In the genomic region with DNA sequence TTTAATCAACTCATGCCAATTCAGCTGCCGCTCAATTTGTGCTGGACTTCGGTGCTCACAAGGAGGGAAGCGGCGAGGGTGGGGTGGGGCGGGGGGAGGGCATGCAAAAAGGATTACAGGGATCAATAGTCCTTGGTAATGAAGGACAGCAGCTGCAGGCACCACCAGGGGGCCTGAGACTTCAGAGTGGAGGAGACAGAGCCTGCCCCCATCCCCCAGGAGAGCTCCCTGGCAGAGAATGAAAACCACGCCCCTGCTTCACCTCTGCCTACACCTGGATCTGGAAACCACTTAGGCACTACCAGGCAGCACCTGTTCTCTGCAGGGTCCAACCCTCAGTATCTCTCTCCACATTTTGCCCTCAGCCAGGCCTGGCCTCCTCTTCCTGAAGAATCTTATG, we compare ENCODE assay signal across 16 cellular contexts.
DNase-seq lines count a peak whose midpoint lies in the region; ATAC-seq and TF ChIP-seq lines count a peak whose summit lies in the region.
"Had no signal": no experiment of that assay in that cellular context is flagged by ENCODE, and none has a peak within 500 bp of the region (broad histone marks: within the 10 kb centered on the region; RNA-seq: fewer than 3 reads in every experiment).

No MANE protein-coding gene starts in this region.

- H3K9me3 ChIP-seq in Caco-2 (no peaks in the 10 kb centered on the region), osteoblast (ENCODE audit: low read depth, low read length) (no peaks in the 10 kb centered on the region)

- no peak for TF ChIP-seq CTCF in Caco-2 (IDR thresholded peaks at IDR 0.05; ENCODE audit: insufficient read depth in 1 of 2, low read depth in 1 of 2, low read length in 1 of 2, severe bottlenecking in 1 of 2, unreplicated experiment in 1 of 2)
- TF ChIP-seq CTCF in glutamatergic neuron (IDR thresholded peaks at IDR 0.05; ENCODE audit: partially characterized antibody, unreplicated experiment): peak; percentile 63
- TF ChIP-seq CTCF in osteoblast (IDR thresholded peaks at IDR 0.05; ENCODE audit: extremely low read depth, low read depth, low read length): no peak

- no peak overlapping the region for H3K27ac Mint-ChIP-seq in Caco-2 (ENCODE audit: unreplicated experiment)
- peak overlapping the region; percentile 66 for H3K27ac Mint-ChIP-seq in glutamatergic neuron (ENCODE audit: unreplicated experiment)
- no peak overlapping the region for H3K27ac Mint-ChIP-seq in activated T-helper 2 cell treated with anti-CD3 and anti-CD28 coated beads, Interferon-gamma antibody, Interleukin-2, Interleukin-4, amounts not matched to agents 10 μg/mL and 5 μg/mL and 100 μg/mL, durations not matched to agents 14 hours and 24 hours and 36 hours
- H3K27ac Mint-ChIP-seq: activated CD8-positive, alpha-beta memory T cell treated with anti-CD3 and anti-CD28 coated beads, Interleukin-2, amount 10 ng/mL, durations not matched to agents 7 days and 5 days; activated naive CD4-positive, alpha-beta T cell treated with anti-CD3 and anti-CD28 coated beads, Interleukin-2, amount 50 U/mL, for 24 hours; effector memory CD8-positive, alpha-beta T cell; naive B cell; stimulated activated memory B cell treated with anti-CD40 and anti-IgM and Interleukin-4, amounts not matched to agents 10 μg/mL and 1 μg/mL and 100 μg/mL, for 72 hours had no signal

- no peak overlapping the region for H3K27ac ChIP-seq in osteoblast (ENCODE audit: low read depth, low read length)
- H3K27ac ChIP-seq: cardiac muscle cell had no signal

- H3K4me1 ChIP-seq in Caco-2: no peaks in the 10 kb centered on the region
- no peaks in the 10 kb centered on the region for H3K4me1 ChIP-seq in osteoblast (ENCODE audit: insufficient read depth, low read length)

- DNase-seq in Caco-2 (peak; percentile 21 to 35), NCI-H1105 treated with DMSO at 0.1 percent for 48 hours (lab: John Stamatoyannopoulos, UW) (peak; percentile 38), NCI-H82 treated with DMSO at 0.1 percent for 48 hours (lab: John Stamatoyannopoulos, UW; ENCODE audit: unreplicated experiment) (peak; percentile 68), glutamatergic neuron (peak; percentile 76), osteoblast (ENCODE audit: insufficient read length, low spot score, missing footprints) (no peak), T-helper 9 cell (no peak)
- DNase-seq in activated T-helper 2 cell treated with anti-CD3 and anti-CD28 coated beads, Interferon-gamma antibody, Interleukin-2, Interleukin-4, amounts not matched to agents 10 μg/mL and 5 μg/mL and 100 μg/mL, durations not matched to agents 14 hours and 24 hours and 36 hours (ENCODE audit: low spot score): no peak
- DNase-seq: activated CD8-positive, alpha-beta memory T cell treated with anti-CD3 and anti-CD28 coated beads, Interleukin-2, amount 10 ng/mL, durations not matched to agents 7 days and 5 days; effector memory CD8-positive, alpha-beta T cell; naive B cell; stimulated activated CD4-positive, alpha-beta T cell treated with anti-CD3 and anti-CD28 coated beads, Interleukin-4, amount 100 ng/mL, for 1 hour had no signal

- intact Hi-C loops in Caco-2 (cut with micrococcal nuclease; ENCODE audit: unreplicated experiment): no loop called here
- intact Hi-C loops in activated T-helper 2 cell treated with anti-CD3 and anti-CD28 coated beads, Interferon-gamma antibody, Interleukin-2, Interleukin-4, amounts not matched to agents 10 μg/mL and 5 μg/mL and 100 μg/mL, durations not matched to agents 14 hours and 24 hours and 36 hours (cut with micrococcal nuclease): no loop called here

- H3K4me1 Mint-ChIP-seq in Caco-2 (ENCODE audit: low read depth, unreplicated experiment): no peaks in the 10 kb centered on the region
- peaks cover 18% of the 10 kb centered on the region for H3K4me1 Mint-ChIP-seq in glutamatergic neuron (ENCODE audit: low read depth, unreplicated experiment)
- no peaks in the 10 kb centered on the region for H3K4me1 Mint-ChIP-seq in activated T-helper 2 cell treated with anti-CD3 and anti-CD28 coated beads, Interferon-gamma antibody, Interleukin-2, Interleukin-4, amounts not matched to agents 10 μg/mL and 5 μg/mL and 100 μg/mL, durations not matched to agents 14 hours and 24 hours and 36 hours (ENCODE audit: low read depth)
- H3K4me1 Mint-ChIP-seq: activated CD8-positive, alpha-beta memory T cell treated with anti-CD3 and anti-CD28 coated beads, Interleukin-2, amount 10 ng/mL, durations not matched to agents 7 days and 5 days; activated naive CD4-positive, alpha-beta T cell treated with anti-CD3 and anti-CD28 coated beads, Interleukin-2, amount 50 U/mL, for 24 hours; naive B cell; stimulated activated memory B cell treated with anti-CD40 and anti-IgM and Interleukin-4, amounts not matched to agents 10 μg/mL and 1 μg/mL and 100 μg/mL, for 72 hours had no signal

- H4K20me1 ChIP-seq in osteoblast (ENCODE audit: insufficient read depth, low read length): no peaks in the 10 kb centered on the region

- BruUV-seq in Caco-2 (replicated peaks; lab: Mats Ljungman, UMichigan): no TSS peak

- H3K4me3 Mint-ChIP-seq in Caco-2 (ENCODE audit: unreplicated experiment) (no peak overlapping the region), glutamatergic neuron (ENCODE audit: unreplicated experiment) (no peak overlapping the region)
- H3K4me3 Mint-ChIP-seq in activated T-helper 2 cell treated with anti-CD3 and anti-CD28 coated beads, Interferon-gamma antibody, Interleukin-2, Interleukin-4, amounts not matched to agents 10 μg/mL and 5 μg/mL and 100 μg/mL, durations not matched to agents 14 hours and 24 hours and 36 hours (ENCODE audit: low read depth): no peak overlapping the region
- H3K4me3 Mint-ChIP-seq: activated CD8-positive, alpha-beta memory T cell treated with anti-CD3 and anti-CD28 coated beads, Interleukin-2, amount 10 ng/mL, durations not matched to agents 7 days and 5 days; activated naive CD4-positive, alpha-beta T cell treated with anti-CD3 and anti-CD28 coated beads, Interleukin-2, amount 50 U/mL, for 24 hours; effector memory CD8-positive, alpha-beta T cell; naive B cell; stimulated activated memory B cell treated with anti-CD40 and anti-IgM and Interleukin-4, amounts not matched to agents 10 μg/mL and 1 μg/mL and 100 μg/mL, for 72 hours had no signal

- no peak overlapping the region for H2AFZ ChIP-seq in osteoblast (ENCODE audit: low read length)

- H3K9me3 Mint-ChIP-seq in Caco-2 (ENCODE audit: unreplicated experiment) (no peaks in the 10 kb centered on the region), glutamatergic neuron (ENCODE audit: unreplicated experiment) (peaks cover 3% of the 10 kb centered on the region)
- H3K9me3 Mint-ChIP-seq in activated T-helper 2 cell treated with anti-CD3 and anti-CD28 coated beads, Interferon-gamma antibody, Interleukin-2, Interleukin-4, amounts not matched to agents 10 μg/mL and 5 μg/mL and 100 μg/mL, durations not matched to agents 14 hours and 24 hours and 36 hours: no peaks in the 10 kb centered on the region
- H3K9me3 Mint-ChIP-seq: activated naive CD4-positive, alpha-beta T cell treated with anti-CD3 and anti-CD28 coated beads, Interleukin-2, amount 50 U/mL, for 24 hours; stimulated activated memory B cell treated with anti-CD40 and anti-IgM and Interleukin-4, amounts not matched to agents 10 μg/mL and 1 μg/mL and 100 μg/mL, for 72 hours had no signal

- H3K4me2 ChIP-seq in osteoblast (ENCODE audit: insufficient read depth, low read length): no peak overlapping the region

- CTCF ChIA-PET in Caco-2 (lab: Charles Lee): no interaction called here

- POLR2A ChIA-PET in Caco-2 (lab: Charles Lee): no interaction called here

- no peaks in the 10 kb centered on the region for H3K27me3 Mint-ChIP-seq in Caco-2 (ENCODE audit: insufficient read depth, unreplicated experiment)
- peaks cover 4% of the 10 kb centered on the region for H3K27me3 Mint-ChIP-seq in glutamatergic neuron (ENCODE audit: unreplicated experiment)
- H3K27me3 Mint-ChIP-seq in activated T-helper 2 cell treated with anti-CD3 and anti-CD28 coated beads, Interferon-gamma antibody, Interleukin-2, Interleukin-4, amounts not matched to agents 10 μg/mL and 5 μg/mL and 100 μg/mL, durations not matched to agents 14 hours and 24 hours and 36 hours (ENCODE audit: low read depth): no peaks in the 10 kb centered on the region
- H3K27me3 Mint-ChIP-seq: activated CD8-positive, alpha-beta memory T cell treated with anti-CD3 and anti-CD28 coated beads, Interleukin-2, amount 10 ng/mL, durations not matched to agents 7 days and 5 days; activated naive CD4-positive, alpha-beta T cell treated with anti-CD3 and anti-CD28 coated beads, Interleukin-2, amount 50 U/mL, for 24 hours; effector memory CD8-positive, alpha-beta T cell; naive B cell; stimulated activated memory B cell treated with anti-CD40 and anti-IgM and Interleukin-4, amounts not matched to agents 10 μg/mL and 1 μg/mL and 100 μg/mL, for 72 hours had no signal

- H3K36me3 Mint-ChIP-seq in Caco-2 (ENCODE audit: insufficient read depth, unreplicated experiment): no peaks in the 10 kb centered on the region
- H3K36me3 Mint-ChIP-seq in glutamatergic neuron (ENCODE audit: unreplicated experiment): no peaks in the 10 kb centered on the region
- H3K36me3 Mint-ChIP-seq in activated T-helper 2 cell treated with anti-CD3 and anti-CD28 coated beads, Interferon-gamma antibody, Interleukin-2, Interleukin-4, amounts not matched to agents 10 μg/mL and 5 μg/mL and 100 μg/mL, durations not matched to agents 14 hours and 24 hours and 36 hours (ENCODE audit: low read depth): no peaks in the 10 kb centered on the region
- H3K36me3 Mint-ChIP-seq: activated CD8-positive, alpha-beta memory T cell treated with anti-CD3 and anti-CD28 coated beads, Interleukin-2, amount 10 ng/mL, durations not matched to agents 7 days and 5 days; activated naive CD4-positive, alpha-beta T cell treated with anti-CD3 and anti-CD28 coated beads, Interleukin-2, amount 50 U/mL, for 24 hours; naive B cell; stimulated activated memory B cell treated with anti-CD40 and anti-IgM and Interleukin-4, amounts not matched to agents 10 μg/mL and 1 μg/mL and 100 μg/mL, for 72 hours had no signal

- ATAC-seq in GM21447 (IDR thresholded peaks at IDR 0.05; ENCODE audit: unreplicated experiment): no peak
- ATAC-seq: activated CD8-positive, alpha-beta memory T cell treated with anti-CD3 and anti-CD28 coated beads, Interleukin-2, amount 10 ng/mL, durations not matched to agents 7 days and 5 days; effector memory CD8-positive, alpha-beta T cell; SK-N-SH treated with all-trans-retinoic acid at 6 μM for 48 hours; stimulated activated memory B cell treated with anti-CD40 and anti-IgM and Interleukin-4, amounts not matched to agents 10 μg/mL and 1 μg/mL and 100 μg/mL, for 72 hours had no signal

- H3K36me3 ChIP-seq in Caco-2 (ENCODE audit: control insufficient read depth, insufficient read depth, low read length) (no peaks in the 10 kb centered on the region), osteoblast (ENCODE audit: insufficient read depth, low read length) (no peaks in the 10 kb centered on the region)
- H3K36me3 ChIP-seq: cardiac muscle cell had no signal

- H3K27me3 ChIP-seq in Caco-2 (replicated peaks; ENCODE audit: control insufficient read depth, insufficient read depth, low read length) (no peaks in the 10 kb centered on the region), osteoblast (ENCODE audit: insufficient read depth, low read length) (no peaks in the 10 kb centered on the region)
- H3K27me3 ChIP-seq: cardiac muscle cell had no signal

- H3K4me3 ChIP-seq in Caco-2 (ENCODE audit: low read depth, low read length) (no peak overlapping the region), osteoblast (ENCODE audit: insufficient read depth, low read length) (no peak overlapping the region)
- H3K4me3 ChIP-seq: cardiac muscle cell had no signal

- H3K79me2 ChIP-seq in osteoblast (ENCODE audit: insufficient read depth, low read length): no peaks in the 10 kb centered on the region

Comparison
In these comparisons a context has a peak if more than half of its experiments do, and no peak if none do; other contexts are left out.
1. DNase-seq: peak in Caco-2 (2 of 2), NCI-H1105 treated with DMSO at 0.1 percent for 48 hours (single experiment), NCI-H82 treated with DMSO at 0.1 percent for 48 hours (single experiment) and glutamatergic neuron (single experiment); none in osteoblast (single experiment), T-helper 9 cell (single experiment) and activated T-helper 2 cell treated with anti-CD3 and anti-CD28 coated beads, Interferon-gamma antibody, Interleukin-2, Interleukin-4, amounts not matched to agents 10 μg/mL and 5 μg/mL and 100 μg/mL, durations not matched to agents 14 hours and 24 hours and 36 hours (single experiment).